1 cellular context compared by ENCODE assay signal in the genomic region with DNA sequence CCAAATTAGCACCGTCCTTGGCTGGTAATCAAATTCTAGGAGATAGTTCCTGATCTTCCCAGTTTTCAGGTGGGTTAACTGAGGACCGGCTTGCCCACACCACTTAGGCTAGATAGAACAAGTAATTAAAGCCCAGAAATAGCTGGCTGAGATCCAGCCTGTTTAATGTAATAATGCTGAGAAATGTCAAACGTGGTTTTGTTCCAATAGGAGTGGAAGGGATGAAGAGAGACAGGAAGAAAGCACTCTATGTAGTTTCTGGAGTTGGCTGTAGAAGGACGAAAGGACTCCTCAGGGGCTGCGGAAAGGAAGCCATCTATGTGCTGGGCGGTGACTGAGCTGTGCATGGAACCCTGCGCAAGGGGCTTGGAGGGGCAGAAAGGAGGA.
TF ChIP-seq lines count a peak whose summit lies in the region.

No MANE protein-coding gene starts in this region.

TF ChIP-seq in endothelial cell of umbilical vein, 7 proteins besides CTCF, POLR2A, EP300 and RAD21:
- TF ChIP-seq FOS (IDR thresholded peaks at IDR 0.05; ENCODE audit: borderline replicate concordance, insufficient read depth, low read length) (no peak), JUN (IDR thresholded peaks at IDR 0.05; ENCODE audit: borderline replicate concordance, insufficient read depth, insufficient read length, low read depth) (no peak), GATA2 (IDR thresholded peaks at IDR 0.05; ENCODE audit: insufficient read depth, insufficient read length, low read depth, low read length) (no peak)
